ENCODE assay signal across 2 cellular contexts in the genomic region with DNA sequence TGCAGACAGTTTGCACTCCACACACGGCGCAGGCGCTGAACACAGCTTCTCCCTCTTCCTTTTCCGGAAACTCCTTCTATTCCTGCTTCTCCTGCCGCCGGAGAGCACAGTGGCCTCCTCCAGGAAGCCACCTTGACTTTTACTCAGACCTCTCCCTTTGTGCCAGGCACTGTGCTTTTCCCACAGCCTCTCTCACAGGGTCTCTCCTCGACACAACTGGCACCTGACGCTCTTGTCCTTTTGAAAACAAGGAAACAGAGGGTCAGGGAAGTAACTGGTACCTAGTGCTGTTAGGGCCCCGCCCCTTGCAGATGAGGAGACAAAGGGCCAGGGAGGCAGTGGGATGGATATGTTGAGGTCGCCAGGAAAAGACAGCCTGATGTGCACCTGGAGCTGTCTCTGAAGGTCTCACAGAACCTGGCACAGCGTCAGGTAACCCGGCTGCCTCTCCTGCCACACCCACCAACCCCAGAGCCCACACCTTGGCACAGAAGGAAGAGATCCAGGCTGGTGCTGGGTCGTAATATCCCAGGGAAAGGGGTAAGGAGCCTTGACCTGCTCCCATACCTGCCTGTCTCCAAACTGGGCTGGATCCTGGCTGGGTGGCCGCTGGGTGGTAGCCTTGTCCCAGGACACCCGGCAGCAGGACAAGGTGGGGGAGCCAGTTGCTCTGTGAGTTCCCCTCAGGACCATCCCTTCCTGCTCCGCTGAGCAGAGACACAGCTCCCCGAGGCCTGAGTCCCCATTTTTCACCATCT.
TF ChIP-seq lines count a peak whose summit lies in the region.

No MANE protein-coding gene starts in this region.

TF ChIP-seq in A549, 52 proteins besides CTCF, POLR2A, EP300 and RAD21 (continued from another document):
- TF ChIP-seq, protein P1, sequence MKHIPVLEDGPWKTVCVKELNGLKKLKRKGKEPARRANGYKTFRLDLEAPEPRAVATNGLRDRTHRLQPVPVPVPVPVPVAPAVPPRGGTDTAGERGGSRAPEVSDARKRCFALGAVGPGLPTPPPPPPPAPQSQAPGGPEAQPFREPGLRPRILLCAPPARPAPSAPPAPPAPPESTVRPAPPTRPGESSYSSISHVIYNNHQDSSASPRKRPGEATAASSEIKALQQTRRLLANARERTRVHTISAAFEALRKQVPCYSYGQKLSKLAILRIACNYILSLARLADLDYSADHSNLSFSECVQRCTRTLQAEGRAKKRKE (CRISPR knock-in tag; IDR thresholded peaks at IDR 0.05; ENCODE audit: low read depth) = no peak
- no peak for TF ChIP-seq MAFK (IDR thresholded peaks at IDR 0.05; ENCODE audit: partially characterized antibody)
- TF ChIP-seq FOSB (CRISPR knock-in tag; IDR thresholded peaks at IDR 0.05) = no peak
- TF ChIP-seq CBX2 (IDR thresholded peaks at IDR 0.05; ENCODE audit: borderline replicate concordance, low read depth) = no peak
- TF ChIP-seq KDM5A (IDR thresholded peaks at IDR 0.05) = no peak
- no peak for TF ChIP-seq RFX5 (IDR thresholded peaks at IDR 0.05)
- TF ChIP-seq RCOR1 (IDR thresholded peaks at IDR 0.05; ENCODE audit: low read depth, low read length) = no peak
- TF ChIP-seq, protein P2, sequence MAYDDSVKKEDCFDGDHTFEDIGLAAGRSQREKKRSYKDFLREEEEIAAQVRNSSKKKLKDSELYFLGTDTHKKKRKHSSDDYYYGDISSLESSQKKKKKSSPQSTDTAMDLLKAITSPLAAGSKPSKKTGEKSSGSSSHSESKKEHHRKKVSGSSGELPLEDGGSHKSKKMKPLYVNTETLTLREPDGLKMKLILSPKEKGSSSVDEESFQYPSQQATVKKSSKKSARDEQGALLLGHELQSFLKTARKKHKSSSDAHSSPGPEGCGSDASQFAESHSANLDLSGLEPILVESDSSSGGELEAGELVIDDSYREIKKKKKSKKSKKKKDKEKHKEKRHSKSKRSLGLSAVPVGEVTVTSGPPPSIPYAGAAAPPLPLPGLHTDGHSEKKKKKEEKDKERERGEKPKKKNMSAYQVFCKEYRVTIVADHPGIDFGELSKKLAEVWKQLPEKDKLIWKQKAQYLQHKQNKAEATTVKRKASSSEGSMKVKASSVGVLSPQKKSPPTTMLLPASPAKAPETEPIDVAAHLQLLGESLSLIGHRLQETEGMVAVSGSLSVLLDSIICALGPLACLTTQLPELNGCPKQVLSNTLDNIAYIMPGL (CRISPR knock-in tag; IDR thresholded peaks at IDR 0.05; ENCODE audit: borderline replicate concordance) = no peak
- TF ChIP-seq, protein P3, sequence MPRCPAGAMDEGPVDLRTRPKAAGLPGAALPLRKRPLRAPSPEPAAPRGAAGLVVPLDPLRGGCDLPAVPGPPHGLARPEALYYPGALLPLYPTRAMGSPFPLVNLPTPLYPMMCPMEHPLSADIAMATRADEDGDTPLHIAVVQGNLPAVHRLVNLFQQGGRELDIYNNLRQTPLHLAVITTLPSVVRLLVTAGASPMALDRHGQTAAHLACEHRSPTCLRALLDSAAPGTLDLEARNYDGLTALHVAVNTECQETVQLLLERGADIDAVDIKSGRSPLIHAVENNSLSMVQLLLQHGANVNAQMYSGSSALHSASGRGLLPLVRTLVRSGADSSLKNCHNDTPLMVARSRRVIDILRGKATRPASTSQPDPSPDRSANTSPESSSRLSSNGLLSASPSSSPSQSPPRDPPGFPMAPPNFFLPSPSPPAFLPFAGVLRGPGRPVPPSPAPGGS (IDR thresholded peaks at IDR 0.05) = no peak
- TF ChIP-seq SREBF2 (IDR thresholded peaks at IDR 0.05) = no peak

TF ChIP-seq in GM23338, 12 proteins besides CTCF, POLR2A, EP300 and RAD21:
- TF ChIP-seq, protein P4, sequence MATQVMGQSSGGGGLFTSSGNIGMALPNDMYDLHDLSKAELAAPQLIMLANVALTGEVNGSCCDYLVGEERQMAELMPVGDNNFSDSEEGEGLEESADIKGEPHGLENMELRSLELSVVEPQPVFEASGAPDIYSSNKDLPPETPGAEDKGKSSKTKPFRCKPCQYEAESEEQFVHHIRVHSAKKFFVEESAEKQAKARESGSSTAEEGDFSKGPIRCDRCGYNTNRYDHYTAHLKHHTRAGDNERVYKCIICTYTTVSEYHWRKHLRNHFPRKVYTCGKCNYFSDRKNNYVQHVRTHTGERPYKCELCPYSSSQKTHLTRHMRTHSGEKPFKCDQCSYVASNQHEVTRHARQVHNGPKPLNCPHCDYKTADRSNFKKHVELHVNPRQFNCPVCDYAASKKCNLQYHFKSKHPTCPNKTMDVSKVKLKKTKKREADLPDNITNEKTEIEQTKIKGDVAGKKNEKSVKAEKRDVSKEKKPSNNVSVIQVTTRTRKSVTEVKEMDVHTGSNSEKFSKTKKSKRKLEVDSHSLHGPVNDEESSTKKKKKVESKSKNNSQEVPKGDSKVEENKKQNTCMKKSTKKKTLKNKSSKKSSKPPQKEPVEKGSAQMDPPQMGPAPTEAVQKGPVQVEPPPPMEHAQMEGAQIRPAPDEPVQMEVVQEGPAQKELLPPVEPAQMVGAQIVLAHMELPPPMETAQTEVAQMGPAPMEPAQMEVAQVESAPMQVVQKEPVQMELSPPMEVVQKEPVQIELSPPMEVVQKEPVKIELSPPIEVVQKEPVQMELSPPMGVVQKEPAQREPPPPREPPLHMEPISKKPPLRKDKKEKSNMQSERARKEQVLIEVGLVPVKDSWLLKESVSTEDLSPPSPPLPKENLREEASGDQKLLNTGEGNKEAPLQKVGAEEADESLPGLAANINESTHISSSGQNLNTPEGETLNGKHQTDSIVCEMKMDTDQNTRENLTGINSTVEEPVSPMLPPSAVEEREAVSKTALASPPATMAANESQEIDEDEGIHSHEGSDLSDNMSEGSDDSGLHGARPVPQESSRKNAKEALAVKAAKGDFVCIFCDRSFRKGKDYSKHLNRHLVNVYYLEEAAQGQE (IDR thresholded peaks at IDR 0.05; ENCODE audit: unreplicated experiment) = no peak
- TF ChIP-seq, protein P5, sequence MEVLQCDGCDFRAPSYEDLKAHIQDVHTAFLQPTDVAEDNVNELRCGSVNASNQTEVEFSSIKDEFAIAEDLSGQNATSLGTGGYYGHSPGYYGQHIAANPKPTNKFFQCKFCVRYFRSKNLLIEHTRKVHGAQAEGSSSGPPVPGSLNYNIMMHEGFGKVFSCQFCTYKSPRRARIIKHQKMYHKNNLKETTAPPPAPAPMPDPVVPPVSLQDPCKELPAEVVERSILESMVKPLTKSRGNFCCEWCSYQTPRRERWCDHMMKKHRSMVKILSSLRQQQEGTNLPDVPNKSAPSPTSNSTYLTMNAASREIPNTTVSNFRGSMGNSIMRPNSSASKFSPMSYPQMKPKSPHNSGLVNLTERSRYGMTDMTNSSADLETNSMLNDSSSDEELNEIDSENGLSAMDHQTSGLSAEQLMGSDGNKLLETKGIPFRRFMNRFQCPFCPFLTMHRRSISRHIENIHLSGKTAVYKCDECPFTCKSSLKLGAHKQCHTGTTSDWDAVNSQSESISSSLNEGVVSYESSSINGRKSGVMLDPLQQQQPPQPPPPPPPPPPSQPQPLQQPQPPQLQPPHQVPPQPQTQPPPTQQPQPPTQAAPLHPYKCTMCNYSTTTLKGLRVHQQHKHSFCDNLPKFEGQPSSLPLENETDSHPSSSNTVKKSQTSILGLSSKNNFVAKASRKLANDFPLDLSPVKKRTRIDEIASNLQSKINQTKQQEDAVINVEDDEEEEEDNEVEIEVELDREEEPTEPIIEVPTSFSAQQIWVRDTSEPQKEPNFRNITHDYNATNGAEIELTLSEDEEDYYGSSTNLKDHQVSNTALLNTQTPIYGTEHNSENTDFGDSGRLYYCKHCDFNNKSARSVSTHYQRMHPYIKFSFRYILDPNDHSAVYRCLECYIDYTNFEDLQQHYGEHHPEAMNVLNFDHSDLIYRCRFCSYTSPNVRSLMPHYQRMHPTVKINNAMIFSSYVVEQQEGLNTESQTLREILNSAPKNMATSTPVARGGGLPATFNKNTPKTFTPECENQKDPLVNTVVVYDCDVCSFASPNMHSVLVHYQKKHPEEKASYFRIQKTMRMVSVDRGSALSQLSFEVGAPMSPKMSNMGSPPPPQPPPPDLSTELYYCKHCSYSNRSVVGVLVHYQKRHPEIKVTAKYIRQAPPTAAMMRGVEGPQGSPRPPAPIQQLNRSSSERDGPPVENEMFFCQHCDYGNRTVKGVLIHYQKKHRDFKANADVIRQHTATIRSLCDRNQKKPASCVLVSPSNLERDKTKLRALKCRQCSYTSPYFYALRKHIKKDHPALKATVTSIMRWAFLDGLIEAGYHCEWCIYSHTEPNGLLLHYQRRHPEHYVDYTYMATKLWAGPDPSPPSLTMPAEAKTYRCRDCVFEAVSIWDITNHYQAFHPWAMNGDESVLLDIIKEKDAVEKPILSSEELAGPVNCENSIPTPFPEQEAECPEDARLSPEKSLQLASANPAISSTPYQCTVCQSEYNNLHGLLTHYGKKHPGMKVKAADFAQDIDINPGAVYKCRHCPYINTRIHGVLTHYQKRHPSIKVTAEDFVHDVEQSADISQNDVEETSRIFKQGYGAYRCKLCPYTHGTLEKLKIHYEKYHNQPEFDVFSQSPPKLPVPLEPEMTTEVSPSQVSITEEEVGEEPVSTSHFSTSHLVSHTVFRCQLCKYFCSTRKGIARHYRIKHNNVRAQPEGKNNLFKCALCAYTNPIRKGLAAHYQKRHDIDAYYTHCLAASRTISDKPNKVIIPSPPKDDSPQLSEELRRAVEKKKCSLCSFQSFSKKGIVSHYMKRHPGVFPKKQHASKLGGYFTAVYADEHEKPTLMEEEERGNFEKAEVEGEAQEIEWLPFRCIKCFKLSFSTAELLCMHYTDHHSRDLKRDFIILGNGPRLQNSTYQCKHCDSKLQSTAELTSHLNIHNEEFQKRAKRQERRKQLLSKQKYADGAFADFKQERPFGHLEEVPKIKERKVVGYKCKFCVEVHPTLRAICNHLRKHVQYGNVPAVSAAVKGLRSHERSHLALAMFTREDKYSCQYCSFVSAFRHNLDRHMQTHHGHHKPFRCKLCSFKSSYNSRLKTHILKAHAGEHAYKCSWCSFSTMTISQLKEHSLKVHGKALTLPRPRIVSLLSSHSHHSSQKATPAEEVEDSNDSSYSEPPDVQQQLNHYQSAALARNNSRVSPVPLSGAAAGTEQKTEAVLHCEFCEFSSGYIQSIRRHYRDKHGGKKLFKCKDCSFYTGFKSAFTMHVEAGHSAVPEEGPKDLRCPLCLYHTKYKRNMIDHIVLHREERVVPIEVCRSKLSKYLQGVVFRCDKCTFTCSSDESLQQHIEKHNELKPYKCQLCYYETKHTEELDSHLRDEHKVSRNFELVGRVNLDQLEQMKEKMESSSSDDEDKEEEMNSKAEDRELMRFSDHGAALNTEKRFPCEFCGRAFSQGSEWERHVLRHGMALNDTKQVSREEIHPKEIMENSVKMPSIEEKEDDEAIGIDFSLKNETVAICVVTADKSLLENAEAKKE (CRISPR knock-in tag; IDR thresholded peaks at IDR 0.05) = no peak
- TF ChIP-seq EZH2phosphoT487 (IDR thresholded peaks at IDR 0.05; ENCODE audit: unreplicated experiment) (no peak), JUNB (IDR thresholded peaks at IDR 0.05; ENCODE audit: unreplicated experiment) (no peak), POLR2AphosphoS5 (IDR thresholded peaks at IDR 0.05; ENCODE audit: low read depth) (no peak), ZNF331 (CRISPR knock-in tag; IDR thresholded peaks at IDR 0.05; ENCODE audit: low read depth) (no peak), STAT1 (IDR thresholded peaks at IDR 0.05; ENCODE audit: unreplicated experiment) (no peak), ZNF114 (CRISPR knock-in tag; IDR thresholded peaks at IDR 0.05) (no peak), NANOG (IDR thresholded peaks at IDR 0.05; ENCODE audit: borderline replicate concordance) (no peak), EZH2 (IDR thresholded peaks at IDR 0.05; ENCODE audit: low read depth, unreplicated experiment) (no peak), CREB1 (CRISPR knock-in tag; IDR thresholded peaks at IDR 0.05; ENCODE audit: low read depth) (no peak)
- TF ChIP-seq, protein P6, sequence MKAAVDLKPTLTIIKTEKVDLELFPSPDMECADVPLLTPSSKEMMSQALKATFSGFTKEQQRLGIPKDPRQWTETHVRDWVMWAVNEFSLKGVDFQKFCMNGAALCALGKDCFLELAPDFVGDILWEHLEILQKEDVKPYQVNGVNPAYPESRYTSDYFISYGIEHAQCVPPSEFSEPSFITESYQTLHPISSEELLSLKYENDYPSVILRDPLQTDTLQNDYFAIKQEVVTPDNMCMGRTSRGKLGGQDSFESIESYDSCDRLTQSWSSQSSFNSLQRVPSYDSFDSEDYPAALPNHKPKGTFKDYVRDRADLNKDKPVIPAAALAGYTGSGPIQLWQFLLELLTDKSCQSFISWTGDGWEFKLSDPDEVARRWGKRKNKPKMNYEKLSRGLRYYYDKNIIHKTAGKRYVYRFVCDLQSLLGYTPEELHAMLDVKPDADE (IDR thresholded peaks at IDR 0.05) = no peak
